ENCODE assay signal across 8 cellular contexts in genomic region chr6:156988276-156989158, GRCh38.
DNase-seq lines count a peak whose midpoint lies in the region; ATAC-seq and TF ChIP-seq lines count a peak whose summit lies in the region.

No MANE protein-coding gene starts in this region.

- no peak for TF ChIP-seq CTCF in left ventricle myocardium inferior (IDR thresholded peaks at IDR 0.05; ENCODE audit: borderline replicate concordance)

- H3K27ac ChIP-seq in left ventricle myocardium inferior (replicated peaks): no peak overlapping the region

- intact Hi-C loops in left ventricle myocardium inferior (cut with micrococcal nuclease): no loop called here

- peak overlapping the region; percentile 42 for H3K27ac Mint-ChIP-seq in activated T-cell treated with anti-CD3 and anti-CD28 coated beads, Interleukin-2, amount 50 U/mL, for 24 hours

- H3K9me3 Mint-ChIP-seq in activated T-cell treated with anti-CD3 and anti-CD28 coated beads, Interleukin-2, amount 50 U/mL, for 24 hours: no peaks in the 10 kb centered on the region

- ATAC-seq in HG02870 (IDR thresholded peaks at IDR 0.05; ENCODE audit: unreplicated experiment): peak; percentile 63

- DNase-seq in activated T-cell treated with anti-CD3 and anti-CD28 coated beads, Interleukin-2, amount 50 U/mL, for 24 hours: no peak
- DNase-seq in activated T-cell treated with anti-CD3 and anti-CD28 coated beads, Interleukin-2, amount 50 U/mL, for 48 hours: no peak
- DNase-seq in NCI-H526 treated with DMSO at 0.1 percent for 48 hours (lab: John Stamatoyannopoulos, UW) (peak; percentile 56), iPS-NIHi7 (ENCODE audit: extremely low spot score) (peak; percentile 56), left ventricle myocardium inferior (no peak), NOMO-1 (lab: John Stamatoyannopoulos, UW; ENCODE audit: unreplicated experiment in 2 of 2) (no peak), NCI-H2196 treated with DMSO at 0.1 percent for 48 hours (lab: John Stamatoyannopoulos, UW; ENCODE audit: unreplicated experiment) (no peak)

- H3K4me1 Mint-ChIP-seq in activated T-cell treated with anti-CD3 and anti-CD28 coated beads, Interleukin-2, amount 50 U/mL, for 24 hours (ENCODE audit: low read depth): peaks cover 65% of the 10 kb centered on the region

- no peaks in the 10 kb centered on the region for H3K27me3 ChIP-seq in left ventricle myocardium inferior (ENCODE audit: low read depth)

- H3K9me3 ChIP-seq in left ventricle myocardium inferior (replicated peaks): no peaks in the 10 kb centered on the region

- no peak overlapping the region for H3K4me3 Mint-ChIP-seq in activated T-cell treated with anti-CD3 and anti-CD28 coated beads, Interleukin-2, amount 50 U/mL, for 24 hours

- H3K4me1 ChIP-seq in left ventricle myocardium inferior: peaks cover 60% of the 10 kb centered on the region

- no peaks in the 10 kb centered on the region for H3K36me3 Mint-ChIP-seq in activated T-cell treated with anti-CD3 and anti-CD28 coated beads, Interleukin-2, amount 50 U/mL, for 24 hours (ENCODE audit: low read depth)

- H3K27me3 Mint-ChIP-seq in activated T-cell treated with anti-CD3 and anti-CD28 coated beads, Interleukin-2, amount 50 U/mL, for 24 hours: no peaks in the 10 kb centered on the region

- H3K36me3 ChIP-seq in left ventricle myocardium inferior: no peaks in the 10 kb centered on the region

- no peak overlapping the region for H3K4me3 ChIP-seq in left ventricle myocardium inferior

Comparison
In these comparisons a context has a peak if more than half of its experiments do, and no peak if none do; other contexts are left out.
1. DNase-seq: peak in NCI-H526 treated with DMSO at 0.1 percent for 48 hours (single experiment) and iPS-NIHi7 (single experiment); none in activated T-cell treated with anti-CD3 and anti-CD28 coated beads, Interleukin-2, amount 50 U/mL, for 24 hours (single experiment), activated T-cell treated with anti-CD3 and anti-CD28 coated beads, Interleukin-2, amount 50 U/mL, for 48 hours (0 of 2), left ventricle myocardium inferior (single experiment), NOMO-1 (0 of 2) and NCI-H2196 treated with DMSO at 0.1 percent for 48 hours (single experiment).